Comparison of ENCODE assay signal across 9 cellular contexts in genomic region chr17:50948711-50949110, GRCh38.
DNase-seq lines count a peak whose midpoint lies in the region; ATAC-seq and TF ChIP-seq lines count a peak whose summit lies in the region.
"Had no signal": no experiment of that assay in that cellular context is flagged by ENCODE, and none has a peak within 500 bp of the region (broad histone marks: within the 10 kb centered on the region; RNA-seq: fewer than 3 reads in every experiment).

No MANE protein-coding gene starts in this region.

- H3K4me1 Mint-ChIP-seq in CD4-positive, CD25-positive, alpha-beta regulatory T cell, result peaks cover 2 to 52% (median 17%) of the 10 kb centered on the region in 4 donors

- peak overlapping the region; percentile 57 for H3K4me2 ChIP-seq in hepatocyte

- no peaks in the 10 kb centered on the region for H3K36me3 ChIP-seq in CD4-positive, CD25-positive, alpha-beta regulatory T cell (ENCODE audit: control insufficient read depth, insufficient read depth, low read length)
- no peaks in the 10 kb centered on the region for H3K36me3 ChIP-seq in hepatocyte (replicated peaks; ENCODE audit: insufficient read depth, low read depth)
- H3K36me3 ChIP-seq in gastrocnemius medialis, result no peaks in the 10 kb centered on the region

- no peaks in the 10 kb centered on the region for H3K27me3 ChIP-seq in CD4-positive, CD25-positive, alpha-beta regulatory T cell (ENCODE audit: control insufficient read depth, insufficient read depth, low read length)
- H3K27me3 ChIP-seq in hepatocyte (no peaks in the 10 kb centered on the region), gastrocnemius medialis (no peaks in the 10 kb centered on the region)

- no peak for DNase-seq in CD4-positive, CD25-positive, alpha-beta regulatory T cell
- DNase-seq in hepatocyte (ENCODE audit: low spot score) (no peak), gastrocnemius medialis (peak in 1 of 2 donors; percentile 68), GOT3 (lab: John Stamatoyannopoulos, UW) (no peak), SIG-M5 treated with dmso at 0.1 percent for 504 hours (lab: John Stamatoyannopoulos, UW; ENCODE audit: unreplicated experiment) (no peak), NCI-H146 treated with DMSO at 0.1 percent for 48 hours (lab: John Stamatoyannopoulos, UW; ENCODE audit: unreplicated experiment) (no peak)
- DNase-seq: T-helper 1 cell had no signal

- in situ Hi-C loops in gastrocnemius medialis (cut with MboI; ENCODE audit: low sequenced_read_pairs in 4 of 4), result no loop called here

- H4K20me1 ChIP-seq in hepatocyte (ENCODE audit: insufficient read depth, poor library complexity, severe bottlenecking), result no peaks in the 10 kb centered on the region

- 96% methylated on average over 13 of the region's 13 CpGs for WGBS in hepatocyte (ENCODE audit: low lambda C conversion rate, missing lambda C conversion rate)

- intact Hi-C loops in gastrocnemius medialis (cut with DNase I; ENCODE audit: low total_unique reads), result loop anchor here (1.0 to 10.0 kb wide), 2 partner anchors 39 to 524 kb away; partner anchors contain the start of gene ACSF2

- H3K9me2 ChIP-seq in hepatocyte (replicated peaks; ENCODE audit: insufficient read depth), result no peaks in the 10 kb centered on the region

- H3K36me3 Mint-ChIP-seq in CD4-positive, CD25-positive, alpha-beta regulatory T cell, result no peaks in the 10 kb centered on the region

- TF ChIP-seq CTCF in VCaP (conservative IDR thresholded peaks at IDR 0.05), result no peak
- TF ChIP-seq CTCF in hepatocyte (IDR thresholded peaks at IDR 0.05; ENCODE audit: poor library complexity), result no peak
- no peak for TF ChIP-seq CTCF in gastrocnemius medialis (IDR thresholded peaks at IDR 0.05 in 4 of 5, conservative IDR thresholded peaks at IDR 0.05 in 1 of 5)

- H3K27me3 Mint-ChIP-seq in CD4-positive, CD25-positive, alpha-beta regulatory T cell, result no peaks in the 10 kb centered on the region

- no peak for TF ChIP-seq POLR2A in gastrocnemius medialis (IDR thresholded peaks at IDR 0.05)

- no peaks in the 10 kb centered on the region for H3K79me2 ChIP-seq in hepatocyte

- H3K9me3 ChIP-seq in CD4-positive, CD25-positive, alpha-beta regulatory T cell (ENCODE audit: control insufficient read depth in 2 of 2, low read length in 2 of 2), result no peaks in the 10 kb centered on the region
- H3K9me3 ChIP-seq in hepatocyte (ENCODE audit: low read depth) (no peaks in the 10 kb centered on the region), gastrocnemius medialis (no peaks in the 10 kb centered on the region)

- no peak overlapping the region for H3K27ac ChIP-seq in CD4-positive, CD25-positive, alpha-beta regulatory T cell (ENCODE audit: insufficient read depth, low read length, poor library complexity, severe bottlenecking)
- H3K27ac ChIP-seq in VCaP, result peak overlapping the region; percentile 99
- peak overlapping the region; percentile 89 for H3K27ac ChIP-seq in hepatocyte
- peak overlapping the region; percentile 98 to 100 (median 100) for H3K27ac ChIP-seq in gastrocnemius medialis

- H3K4me3 Mint-ChIP-seq in CD4-positive, CD25-positive, alpha-beta regulatory T cell, result no peak overlapping the region

- H3K9me3 Mint-ChIP-seq in CD4-positive, CD25-positive, alpha-beta regulatory T cell, result no peaks in the 10 kb centered on the region

- H2AFZ ChIP-seq in hepatocyte, result no peak overlapping the region

- peaks cover 38% of the 10 kb centered on the region for H3K4me1 ChIP-seq in CD4-positive, CD25-positive, alpha-beta regulatory T cell (ENCODE audit: control insufficient read depth, insufficient read depth, low read length, poor library complexity, severe bottlenecking)
- peaks cover 44% of the 10 kb centered on the region for H3K4me1 ChIP-seq in hepatocyte (ENCODE audit: insufficient read depth)
- H3K4me1 ChIP-seq in gastrocnemius medialis, result peaks cover 54 to 70% of the 10 kb centered on the region in 2 donors

- H3K4me3 ChIP-seq in CD4-positive, CD25-positive, alpha-beta regulatory T cell (ENCODE audit: low read depth, low read length), result no peak overlapping the region
- H3K4me3 ChIP-seq in hepatocyte (no peak overlapping the region), gastrocnemius medialis (no peak overlapping the region)

- H3K27ac Mint-ChIP-seq in CD4-positive, CD25-positive, alpha-beta regulatory T cell, result peak overlapping the region; percentile 73 to 89 (median 78)

- ATAC-seq in CD4-positive, CD25-positive, alpha-beta regulatory T cell (ENCODE audit: low read depth in 2 of 2), result no peak
- ATAC-seq in gastrocnemius medialis, result no peak
- ATAC-seq in GM19023 (IDR thresholded peaks at IDR 0.05; ENCODE audit: unreplicated experiment), result no peak
